ENCODE assay signal across 16 cellular contexts in genomic region chr9:110157812-110158629, GRCh38. TPM values are rescaled to one million over a fixed set of nuclear protein-coding genes. Genes with fewer than 3 reads are reported as not detected.
DNase-seq lines count a peak whose midpoint lies in the region; ATAC-seq and TF ChIP-seq lines count a peak whose summit lies in the region.
"Had no signal": no experiment of that assay in that cellular context is flagged by ENCODE, and none has a peak within 500 bp of the region (broad histone marks: within the 10 kb centered on the region; RNA-seq: fewer than 3 reads in every experiment).

No MANE protein-coding gene starts in this region.

- peaks cover 0 to 46% (median 35%) of the 10 kb centered on the region in 4 donors for H3K4me1 ChIP-seq in sigmoid colon
- no peaks in the 10 kb centered on the region for H3K4me1 ChIP-seq in body of pancreas

- H3K27ac ChIP-seq in sigmoid colon = peak overlapping the region in 3 of 4 donors; percentile 61 to 67 (median 65)
- H3K27ac ChIP-seq in body of pancreas = no peak overlapping the region
- H3K27ac ChIP-seq: SJSA1 had no signal

- no peak for ATAC-seq in activated CD8-positive, alpha-beta memory T cell treated with anti-CD3 and anti-CD28 coated beads, Interleukin-2, amount 10 ng/mL, durations not matched to agents 7 days and 5 days
- no peak for ATAC-seq in central memory CD8-positive, alpha-beta T cell (replicated peaks; ENCODE audit: extremely low read depth, poor library complexity, severe bottlenecking)
- ATAC-seq in body of pancreas (no peak), HG02588 (IDR thresholded peaks at IDR 0.05; ENCODE audit: unreplicated experiment) (no peak)

- H3K27me3 Mint-ChIP-seq in activated CD8-positive, alpha-beta memory T cell treated with anti-CD3 and anti-CD28 coated beads, Interleukin-2, amount 10 ng/mL, durations not matched to agents 7 days and 5 days = no peaks in the 10 kb centered on the region
- H3K27me3 Mint-ChIP-seq in central memory CD8-positive, alpha-beta T cell = no peaks in the 10 kb centered on the region

- H3K4me3 ChIP-seq in sigmoid colon = no peak overlapping the region
- H3K4me3 ChIP-seq in body of pancreas = no peak overlapping the region
- H3K4me3 ChIP-seq: SJSA1 had no signal

- DNase-seq in activated CD8-positive, alpha-beta memory T cell treated with anti-CD3 and anti-CD28 coated beads, Interleukin-2, amount 10 ng/mL, durations not matched to agents 7 days and 5 days = no peak
- DNase-seq in activated CD8-positive, alpha-beta memory T cell treated with anti-CD3 and anti-CD28 coated beads, Interleukin-2, amount 50 U/mL, for 4 hours = no peak
- DNase-seq in NCI-H2029 (lab: John Stamatoyannopoulos, UW) (peak; percentile 57), sigmoid colon (no peak), body of pancreas (no peak), mesenteric fat pad (ENCODE audit: low spot score) (no peak)
- DNase-seq in central memory CD8-positive, alpha-beta T cell (ENCODE audit: low spot score in 2 of 2) = no peak
- DNase-seq: NCI-H2107; stimulated activated CD4-positive, alpha-beta T cell treated with anti-CD3 and anti-CD28 coated beads, Interleukin-4, amount 100 ng/mL, for 24 hours had no signal

- peaks cover 93% of the 10 kb centered on the region for H3K4me1 Mint-ChIP-seq in activated CD8-positive, alpha-beta memory T cell treated with anti-CD3 and anti-CD28 coated beads, Interleukin-2, amount 10 ng/mL, durations not matched to agents 7 days and 5 days
- peaks cover 46% of the 10 kb centered on the region for H3K4me1 Mint-ChIP-seq in central memory CD8-positive, alpha-beta T cell

- no peaks in the 10 kb centered on the region for H3K36me3 ChIP-seq in sigmoid colon
- no peaks in the 10 kb centered on the region for H3K36me3 ChIP-seq in body of pancreas (replicated peaks in 1 of 2; ENCODE audit: insufficient read depth in 1 of 2, low read depth in 2 of 2)

- TF ChIP-seq CTCF in sigmoid colon (IDR thresholded peaks at IDR 0.05) = no peak
- TF ChIP-seq CTCF in body of pancreas (IDR thresholded peaks at IDR 0.05) = no peak

- CTCF ChIA-PET in activated CD8-positive, alpha-beta memory T cell treated with anti-CD3 and anti-CD28 coated beads, Interleukin-2, amount 10 ng/mL, durations not matched to agents 7 days and 5 days (lab: Charles Lee) = interaction anchor here (1.3 to 2.9 kb wide), 3 partner anchors 10 to 255 kb away, joined by 3 to 21 read pairs (median 9); no protein-coding TSS in a partner anchor

- H3K4me3 Mint-ChIP-seq in activated CD8-positive, alpha-beta memory T cell treated with anti-CD3 and anti-CD28 coated beads, Interleukin-2, amount 10 ng/mL, durations not matched to agents 7 days and 5 days = no peak overlapping the region
- H3K4me3 Mint-ChIP-seq in central memory CD8-positive, alpha-beta T cell = peak overlapping the region; percentile 52

- H3K9me3 ChIP-seq in sigmoid colon = no peaks in the 10 kb centered on the region
- no peaks in the 10 kb centered on the region for H3K9me3 ChIP-seq in body of pancreas
- H3K9me3 ChIP-seq: SJSA1 had no signal

- peak overlapping the region; percentile 87 for H3K27ac Mint-ChIP-seq in activated CD8-positive, alpha-beta memory T cell treated with anti-CD3 and anti-CD28 coated beads, Interleukin-2, amount 10 ng/mL, durations not matched to agents 7 days and 5 days
- peak overlapping the region; percentile 58 for H3K27ac Mint-ChIP-seq in central memory CD8-positive, alpha-beta T cell (ENCODE audit: low read depth)

- H3K27me3 ChIP-seq in sigmoid colon = no peaks in the 10 kb centered on the region
- no peaks in the 10 kb centered on the region for H3K27me3 ChIP-seq in body of pancreas
- H3K27me3 ChIP-seq: SJSA1 had no signal

- TF ChIP-seq POLR2A in sigmoid colon (IDR thresholded peaks at IDR 0.05) (no peak), body of pancreas (IDR thresholded peaks at IDR 0.05) (no peak)

- H3K36me3 Mint-ChIP-seq in activated CD8-positive, alpha-beta memory T cell treated with anti-CD3 and anti-CD28 coated beads, Interleukin-2, amount 10 ng/mL, durations not matched to agents 7 days and 5 days = peaks cover 70% of the 10 kb centered on the region
- peaks cover 6% of the 10 kb centered on the region for H3K36me3 Mint-ChIP-seq in central memory CD8-positive, alpha-beta T cell (ENCODE audit: insufficient read depth)

- WGBS in sigmoid colon, 2 donors = 56 to 65% methylated on average over 9 of the region's 9 CpGs
- 24 to 26% methylated on average over 9 of the region's 9 CpGs for WGBS in body of pancreas, 2 donors

- no peak for TF ChIP-seq EP300 in sigmoid colon (IDR thresholded peaks at IDR 0.05)

- H3K9me3 Mint-ChIP-seq in activated CD8-positive, alpha-beta memory T cell treated with anti-CD3 and anti-CD28 coated beads, Interleukin-2, amount 10 ng/mL, durations not matched to agents 7 days and 5 days (ENCODE audit: low read depth) = peaks cover 3% of the 10 kb centered on the region
- H3K9me3 Mint-ChIP-seq in central memory CD8-positive, alpha-beta T cell = no peaks in the 10 kb centered on the region

- intact Hi-C loops in sigmoid colon (cut with DNase I) (no loop called here), body of pancreas (cut with DNase I) (no loop called here)

RNA-seq across cellular contexts. Expression of gene C9orf152, which starts 49.9 kb away (rescaled TPM):
- not detected for total RNA-seq in activated CD8-positive, alpha-beta memory T cell treated with anti-CD3 and anti-CD28 coated beads, Interleukin-2, amount 10 ng/mL, durations not matched to agents 7 days and 5 days
- total RNA-seq in sigmoid colon = not detected
- polyA plus RNA-seq in sigmoid colon = 10 to 100 TPM; 24.8 to 58.5 (median 49.9) TPM
- total RNA-seq in body of pancreas = 1 to 10 TPM in 1 of 2 donors, under 1 TPM in 1; 0.33 to 3.4 TPM
- total RNA-seq in mesenteric fat pad = not detected
- total RNA-seq: activated CD8-positive, alpha-beta memory T cell treated with anti-CD3 and anti-CD28 coated beads for 36 hours; HT1080; kidney epithelial cell; omental fat pad; SJSA1; temporal lobe had no signal

Comparison
In these comparisons a context has a peak if more than half of its experiments do, and no peak if none do; other contexts are left out.
1. H3K27ac ChIP-seq: peak in sigmoid colon (3 of 4); none in body of pancreas (0 of 4).